Comparison of ENCODE assay signal across 8 cellular contexts in the genomic region with DNA sequence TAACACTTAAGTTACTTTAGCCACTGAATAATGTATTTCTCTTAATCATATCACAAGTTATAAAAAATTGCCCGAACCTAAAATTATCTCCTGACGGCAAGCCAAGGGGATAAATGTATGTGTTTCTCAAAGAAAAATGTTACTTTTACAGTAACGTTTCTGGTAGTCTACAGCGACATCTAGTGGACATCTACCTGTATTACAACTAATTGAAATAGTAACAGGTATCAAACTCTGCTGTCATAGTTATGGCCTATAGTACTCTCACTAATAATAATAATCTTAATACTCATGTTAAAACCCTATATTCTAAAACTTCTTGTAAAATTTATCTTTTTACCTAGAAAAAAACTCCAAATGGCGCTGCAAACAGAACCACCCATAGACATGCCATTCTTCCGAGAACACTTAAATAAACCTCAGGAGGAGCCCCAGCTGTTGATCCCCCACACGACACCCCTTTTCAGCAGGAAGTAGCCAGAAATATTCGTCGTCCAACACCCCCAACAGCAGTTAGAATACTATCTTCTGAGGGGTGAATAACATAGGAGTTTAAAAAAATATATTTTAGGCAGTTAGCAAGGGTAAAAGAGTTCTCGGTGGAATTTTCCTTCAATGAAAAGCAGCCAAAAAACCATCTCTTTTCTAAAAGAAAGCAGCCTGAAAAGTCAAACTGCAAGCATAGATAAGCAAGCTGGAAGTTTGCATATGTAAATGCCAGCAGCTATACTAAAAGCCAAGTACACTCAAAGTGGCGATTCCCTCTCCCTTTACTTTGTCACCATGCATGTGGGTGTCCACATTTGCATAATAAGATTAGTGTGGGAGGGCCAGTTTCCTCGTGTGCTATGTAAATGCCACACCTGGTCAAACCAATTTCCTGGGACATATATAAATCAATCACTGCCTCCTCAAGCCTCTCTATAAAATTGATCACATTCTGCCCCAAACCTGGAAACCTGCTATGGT. TPM values are rescaled to one million over a fixed set of nuclear protein-coding genes. Genes with fewer than 3 reads are reported as not detected.
DNase-seq lines count a peak whose midpoint lies in the region; ATAC-seq and TF ChIP-seq lines count a peak whose summit lies in the region.
"Had no signal": no experiment of that assay in that cellular context is flagged by ENCODE, and none has a peak within 500 bp of the region (broad histone marks: within the 10 kb centered on the region; RNA-seq: fewer than 3 reads in every experiment).

No MANE protein-coding gene starts in this region.

- no peak overlapping the region for H3K4me3 ChIP-seq in brain microvascular endothelial cell (ENCODE audit: low read depth, low read length)
- H3K4me3 ChIP-seq in neural progenitor cell: no peak overlapping the region
- H3K4me3 ChIP-seq: SJCRH30 had no signal

- H3F3A ChIP-seq in neural progenitor cell (ENCODE audit: low read depth): no peaks in the 10 kb centered on the region

- no peaks in the 10 kb centered on the region for H3K4me1 Mint-ChIP-seq in neural progenitor cell

- TF ChIP-seq CTCF in GM10266 (IDR thresholded peaks at IDR 0.05; ENCODE audit: control insufficient read depth, insufficient read depth, low read depth, missing control alignments) (peak; percentile 56), brain microvascular endothelial cell (IDR thresholded peaks at IDR 0.05; ENCODE audit: low read depth, low read length, missing control alignments) (peak; percentile 3), neural progenitor cell (IDR thresholded peaks at IDR 0.05) (peak; percentile 48)

- no peaks in the 10 kb centered on the region for H3K27me3 Mint-ChIP-seq in neural progenitor cell (ENCODE audit: insufficient read depth, low read depth)

- H3K4me1 ChIP-seq in neural progenitor cell: no peaks in the 10 kb centered on the region
- H3K4me1 ChIP-seq: SJCRH30 had no signal

- H3K27me3 ChIP-seq in brain microvascular endothelial cell (replicated peaks) (no peaks in the 10 kb centered on the region), neural progenitor cell (no peaks in the 10 kb centered on the region)
- H3K27me3 ChIP-seq: SJCRH30 had no signal

- in situ Hi-C loops in brain microvascular endothelial cell (cut with HindIII; ENCODE audit: low pct_ligation_motif_present, low sequenced_read_pairs): no loop called here

- ATAC-seq in HG03520 (IDR thresholded peaks at IDR 0.05; ENCODE audit: unreplicated experiment): peak; percentile 26
- no peak for ATAC-seq in GM21526 (IDR thresholded peaks at IDR 0.05; ENCODE audit: low FRiP score, unreplicated experiment)
- ATAC-seq in HG02763 (IDR thresholded peaks at IDR 0.05; ENCODE audit: unreplicated experiment): no peak
- no peak for ATAC-seq in HG03095 (IDR thresholded peaks at IDR 0.05; ENCODE audit: unreplicated experiment)

- DNase-seq in GM10266 (ENCODE audit: extremely low spot score) (no peak), brain microvascular endothelial cell (no peak), neural progenitor cell (ENCODE audit: low spot score) (no peak)

- no peak overlapping the region for H2AFZ ChIP-seq in neural progenitor cell (replicated peaks)

- no peak overlapping the region for H3K9ac ChIP-seq in neural progenitor cell

- H3K36me3 ChIP-seq in brain microvascular endothelial cell (replicated peaks) (no peaks in the 10 kb centered on the region), neural progenitor cell (no peaks in the 10 kb centered on the region)
- H3K36me3 ChIP-seq: SJCRH30 had no signal

- no peaks in the 10 kb centered on the region for H4K20me1 ChIP-seq in neural progenitor cell (ENCODE audit: low read depth)

- no peaks in the 10 kb centered on the region for H3K79me2 ChIP-seq in neural progenitor cell (ENCODE audit: low read depth)

- no peaks in the 10 kb centered on the region for H3K36me3 Mint-ChIP-seq in neural progenitor cell

- H3K4me2 ChIP-seq in neural progenitor cell: no peak overlapping the region

- H3K27ac ChIP-seq in brain microvascular endothelial cell (no peak overlapping the region), neural progenitor cell (no peak overlapping the region)
- H3K27ac ChIP-seq: SJCRH30 had no signal

- H3K27ac Mint-ChIP-seq in neural progenitor cell: no peak overlapping the region

- peaks cover 33% of the 10 kb centered on the region for H3K9me3 ChIP-seq in neural progenitor cell (ENCODE audit: low read depth)
- H3K9me3 ChIP-seq: SJCRH30 had no signal

- H3K9me3 Mint-ChIP-seq in neural progenitor cell: peaks cover 48% of the 10 kb centered on the region

- no peak overlapping the region for H3K4me3 Mint-ChIP-seq in neural progenitor cell

RNA-seq across cellular contexts. Expression of gene ZNF107, which starts 40.5 kb away (rescaled TPM):
- total RNA-seq in neural progenitor cell (ENCODE audit: low replicate concordance): 9.1 and 18.9 TPM in 2 replicates

Comparison
In these comparisons a context has a peak if more than half of its experiments do, and no peak if none do; other contexts are left out.
1. CTCF ChIP-seq: peak in every context shown above with its lines; median percentile 56 in GM10266; 48 in neural progenitor cell; 3 in brain microvascular endothelial cell.